ENCODE assay signal across 8 cellular contexts in genomic region chr2:46650556-46651001, GRCh38. TPM values are rescaled to one million over a fixed set of nuclear protein-coding genes. Genes with fewer than 3 reads are reported as not detected.
DNase-seq lines count a peak whose midpoint lies in the region; ATAC-seq and TF ChIP-seq lines count a peak whose summit lies in the region.

No MANE protein-coding gene starts in this region.

- no peak overlapping the region for H3K27ac ChIP-seq in CD4-positive, alpha-beta memory T cell (ENCODE audit: low read depth, low read length)
- no peak overlapping the region for H3K27ac ChIP-seq in left lung

- H3K36me3 ChIP-seq in CD4-positive, alpha-beta memory T cell (ENCODE audit: insufficient read depth, low read length): no peaks in the 10 kb centered on the region
- H3K36me3 ChIP-seq in left lung: no peaks in the 10 kb centered on the region

- DNase-seq in CD4-positive, alpha-beta memory T cell: peak; percentile 66 to 74 (median 73)
- DNase-seq in NCI-H510A treated with DMSO at 0.1 percent for 48 hours (lab: John Stamatoyannopoulos, UW): peak; percentile 93
- DNase-seq in activated CD4-positive, CD25-positive, alpha-beta regulatory T cell treated with anti-CD3 and anti-CD28 coated beads, Interleukin-2, amount 50 U/mL, for 72 hours: peak; percentile 47
- peak; percentile 89 for DNase-seq in cerebellar cortex (ENCODE audit: low spot score)
- peak in 1 of 2 donors; percentile 60 for DNase-seq in left lung
- DNase-seq in stimulated activated CD4-positive, alpha-beta T cell treated with anti-CD3 and anti-CD28 coated beads, TNF-alpha, amount 100 ng/mL, for 48 hours (ENCODE audit: low read depth in 3 of 3): peak; percentile 31 to 56 (median 54)

- intact Hi-C loops in CD4-positive, alpha-beta memory T cell (cut with micrococcal nuclease): loop anchor here (1.0 to 5.0 kb wide), 3 partner anchors 237 to 657 kb away; no protein-coding TSS in a partner anchor
- intact Hi-C loops in left lung (cut with DNase I): no loop called here

- CTCF ChIA-PET in CD4-positive, alpha-beta memory T cell (lab: Charles Lee; ENCODE audit: partially characterized antibody): interaction anchor here (0.7 to 4.1 kb wide), 24 partner anchors 9 to 872 kb away, joined by 3 to 21 read pairs (median 4); no protein-coding TSS in a partner anchor

- peaks cover 0 to 2% of the 10 kb centered on the region in 2 donors for H3K36me3 Mint-ChIP-seq in CD4-positive, alpha-beta memory T cell

- H3K4me3 Mint-ChIP-seq in CD4-positive, alpha-beta memory T cell: no peak overlapping the region

- H3K4me3 ChIP-seq in CD4-positive, alpha-beta memory T cell (ENCODE audit: low read length in 2 of 2): no peak overlapping the region
- H3K4me3 ChIP-seq in left lung: no peak overlapping the region

- peak; percentile 98 to 99 for TF ChIP-seq CTCF in left lung (IDR thresholded peaks at IDR 0.05)

- POLR2A ChIA-PET in CD4-positive, alpha-beta memory T cell (lab: Charles Lee; ENCODE audit: partially characterized antibody): no interaction called here

- H3K27me3 ChIP-seq in CD4-positive, alpha-beta memory T cell (ENCODE audit: insufficient read depth, low read length): no peaks in the 10 kb centered on the region
- no peaks in the 10 kb centered on the region for H3K27me3 ChIP-seq in left lung

- no peaks in the 10 kb centered on the region for H3K4me1 Mint-ChIP-seq in CD4-positive, alpha-beta memory T cell

- H3K9me3 ChIP-seq in CD4-positive, alpha-beta memory T cell (ENCODE audit: control insufficient read depth in 1 of 2, low read length in 2 of 2): no peaks in the 10 kb centered on the region
- no peaks in the 10 kb centered on the region for H3K9me3 ChIP-seq in left lung

- no peak overlapping the region for H3K27ac Mint-ChIP-seq in CD4-positive, alpha-beta memory T cell

- no peaks in the 10 kb centered on the region for H3K9me3 Mint-ChIP-seq in CD4-positive, alpha-beta memory T cell

- no peaks in the 10 kb centered on the region for H3K27me3 Mint-ChIP-seq in CD4-positive, alpha-beta memory T cell

- H3K4me1 ChIP-seq in CD4-positive, alpha-beta memory T cell (ENCODE audit: insufficient read depth, low read length): no peaks in the 10 kb centered on the region
- peaks cover under 1 to 9% of the 10 kb centered on the region in 2 donors for H3K4me1 ChIP-seq in left lung

- ATAC-seq in HG02798 (IDR thresholded peaks at IDR 0.05; ENCODE audit: poor library complexity, unreplicated experiment): peak; percentile 59
- ATAC-seq in left lung: peak; percentile 86
- no peak for ATAC-seq in HG03439 (IDR thresholded peaks at IDR 0.05; ENCODE audit: unreplicated experiment)

RNA-seq across cellular contexts. Expression of gene CRIPT, which starts 33.6 kb away (rescaled TPM):
- 10 to 100 TPM; 19.2 to 20.9 TPM for total RNA-seq in CD4-positive, alpha-beta memory T cell
- polyA plus RNA-seq in CD4-positive, alpha-beta memory T cell: 10 to 100 TPM in 1 of 2 donors, 1 to 10 TPM in 1; 8.3 to 14.0 TPM
- total RNA-seq in left lung: 10 to 100 TPM; 11.5 to 15.5 TPM

RNA-seq across cellular contexts. Expression of gene PIGF, which starts 33.7 kb away (rescaled TPM):
- total RNA-seq in CD4-positive, alpha-beta memory T cell: 10 to 100 TPM; 26.9 to 30.7 TPM
- polyA plus RNA-seq in CD4-positive, alpha-beta memory T cell: 10 to 100 TPM in 1 of 2 donors, 1 to 10 TPM in 1; 9.3 to 23.8 TPM
- 10 to 100 TPM; 26.9 to 30.7 TPM for total RNA-seq in left lung

RNA-seq across cellular contexts. Expression of gene SOCS5, which starts 48.5 kb away (rescaled TPM):
- total RNA-seq in CD4-positive, alpha-beta memory T cell: 10 to 100 TPM; 13.3 to 13.6 TPM
- 1 to 10 TPM; 4.0 to 5.1 TPM for polyA plus RNA-seq in CD4-positive, alpha-beta memory T cell
- 10 to 100 TPM; 18.5 to 21.4 TPM for total RNA-seq in left lung
